ENCODE assay signal across 8 cellular contexts in genomic region chr6:106608080-106608668, GRCh38. TPM values are rescaled to one million over a fixed set of nuclear protein-coding genes. Genes with fewer than 3 reads are reported as not detected.
DNase-seq lines count a peak whose midpoint lies in the region; ATAC-seq and TF ChIP-seq lines count a peak whose summit lies in the region.

No MANE protein-coding gene starts in this region.

- no TSS peak for BruUV-seq in PC-3 (replicated peaks; lab: Mats Ljungman, UMichigan)

- H3K27me3 ChIP-seq in PC-3 (ENCODE audit: low read length) (no peaks in the 10 kb centered on the region), colonic mucosa (no peaks in the 10 kb centered on the region)

- ATAC-seq in GM18870 (IDR thresholded peaks at IDR 0.05; ENCODE audit: unreplicated experiment) (peak; percentile 64), HG03571 (IDR thresholded peaks at IDR 0.05; ENCODE audit: unreplicated experiment) (peak; percentile 68), PC-3 (peak; percentile 70), HG03457 (IDR thresholded peaks at IDR 0.05; ENCODE audit: unreplicated experiment) (no peak)
- peak; percentile 72 to 79 for ATAC-seq in naive thymus-derived CD8-positive, alpha-beta T cell

- no peaks in the 10 kb centered on the region for H3F3A ChIP-seq in PC-3 (ENCODE audit: low read length, unreplicated experiment)

- H3K27ac Mint-ChIP-seq in naive thymus-derived CD8-positive, alpha-beta T cell: no peak overlapping the region

- H3K79me2 ChIP-seq in PC-3 (ENCODE audit: low read length): no peaks in the 10 kb centered on the region

- no peaks in the 10 kb centered on the region for H3K27me3 Mint-ChIP-seq in naive thymus-derived CD8-positive, alpha-beta T cell

- H3K36me3 ChIP-seq in PC-3 (ENCODE audit: low read depth, low read length) (no peaks in the 10 kb centered on the region), colonic mucosa (no peaks in the 10 kb centered on the region)

- H3K4me1 ChIP-seq in PC-3 (ENCODE audit: insufficient read depth, low read length): no peaks in the 10 kb centered on the region
- no peaks in the 10 kb centered on the region for H3K4me1 ChIP-seq in colonic mucosa

- POLR2A ChIA-PET in PC-3 (lab: Charles Lee; ENCODE audit: unreplicated experiment): interaction anchor here (0.5 to 0.6 kb wide), 2 partner anchors 18 to 228 kb away, joined by 4 read pairs; no protein-coding TSS in a partner anchor
- POLR2A ChIA-PET in naive thymus-derived CD8-positive, alpha-beta T cell (lab: Charles Lee): no interaction called here

- H3K27ac ChIP-seq in PC-3 (ENCODE audit: low read length) (no peak overlapping the region), colonic mucosa (no peak overlapping the region)

- no peaks in the 10 kb centered on the region for H3K9me2 ChIP-seq in PC-3 (replicated peaks; ENCODE audit: low read length)

- no peak overlapping the region for H3K4me2 ChIP-seq in PC-3 (ENCODE audit: low read length)

- CTCF ChIA-PET in PC-3 (lab: Charles Lee): no interaction called here

- H3K9me3 ChIP-seq in PC-3 (ENCODE audit: low read length): no peaks in the 10 kb centered on the region
- no peaks in the 10 kb centered on the region for H3K9me3 ChIP-seq in colonic mucosa

- peaks cover 0 to 22% (median 3%) of the 10 kb centered on the region in 4 donors for H3K4me1 Mint-ChIP-seq in naive thymus-derived CD8-positive, alpha-beta T cell

- H3K9ac ChIP-seq in PC-3 (ENCODE audit: low read length): no peak overlapping the region
- H3K9ac ChIP-seq in colonic mucosa (ENCODE audit: low read depth in 2 of 2, low read length in 2 of 2): no peak overlapping the region

- no peak overlapping the region for H2AFZ ChIP-seq in PC-3 (ENCODE audit: low read length)

- H3K4me3 ChIP-seq in PC-3 (ENCODE audit: low read length): no peak overlapping the region
- H3K4me3 ChIP-seq in colonic mucosa: no peak overlapping the region

- H4K20me1 ChIP-seq in PC-3 (ENCODE audit: low read length): no peaks in the 10 kb centered on the region

- H3K4me3 Mint-ChIP-seq in naive thymus-derived CD8-positive, alpha-beta T cell: no peak overlapping the region

- intact Hi-C loops in PC-3 (cut with micrococcal nuclease): loop anchor here (1.0 kb wide), 2 partner anchors 80 to 371 kb away; no protein-coding TSS in a partner anchor
- intact Hi-C loops in colonic mucosa (cut with DNase I): loop anchor here (5.0 kb wide), 1 partner anchor 374 kb away; no protein-coding TSS in a partner anchor

- no peaks in the 10 kb centered on the region for H3K9me3 Mint-ChIP-seq in naive thymus-derived CD8-positive, alpha-beta T cell

- H3K36me3 Mint-ChIP-seq in naive thymus-derived CD8-positive, alpha-beta T cell: peaks cover 0 to 46% (median 23%) of the 10 kb centered on the region in 3 donors

- TF ChIP-seq CTCF in PC-3 (conservative IDR thresholded peaks at IDR 0.05; ENCODE audit: low read depth, low read length): peak; percentile 68
- peak; percentile 56 for TF ChIP-seq CTCF in colonic mucosa (IDR thresholded peaks at IDR 0.05)

- peak; percentile 41 for DNase-seq in NCI-H2171 treated with DMSO at 0.1 percent for 48 hours (lab: John Stamatoyannopoulos, UW)
- no peak for DNase-seq in NCI-H2171 (lab: John Stamatoyannopoulos, UW)
- peak; percentile 76 for DNase-seq in PC-3
- peak; percentile 55 for DNase-seq in colonic mucosa
- DNase-seq in naive thymus-derived CD8-positive, alpha-beta T cell: peak in 6 of 10 donors; percentile 12 to 46 (median 20)

RNA-seq across cellular contexts. Expression of gene RTN4IP1, which starts 21.1 kb away (rescaled TPM):
- total RNA-seq in PC-3 (2014; rRNA removed): 7.3 and 8.6 TPM in 2 replicates
- 10 to 100 TPM; 12.2 to 18.5 TPM for total RNA-seq in colonic mucosa
- total RNA-seq in naive thymus-derived CD8-positive, alpha-beta T cell: 1 to 10 TPM; 8.8 to 9.8 TPM
- polyA plus RNA-seq in naive thymus-derived CD8-positive, alpha-beta T cell: 1 to 10 TPM; 4.4 to 7.8 (median 6.0) TPM

RNA-seq across cellular contexts. Expression of gene QRSL1, which starts 21.2 kb away (rescaled TPM):
- total RNA-seq in PC-3 (2014; rRNA removed) (10.0 and 10.6 TPM in 2 replicates), colonic mucosa (10 to 100 TPM; 16.0 to 21.1 TPM)
- total RNA-seq in naive thymus-derived CD8-positive, alpha-beta T cell: 10 to 100 TPM; 17.2 to 19.8 TPM
- 10 to 100 TPM; 11.4 to 11.6 (median 11.6) TPM for polyA plus RNA-seq in naive thymus-derived CD8-positive, alpha-beta T cell
